ENCODE assay signal across 8 cellular contexts in the genomic region with DNA sequence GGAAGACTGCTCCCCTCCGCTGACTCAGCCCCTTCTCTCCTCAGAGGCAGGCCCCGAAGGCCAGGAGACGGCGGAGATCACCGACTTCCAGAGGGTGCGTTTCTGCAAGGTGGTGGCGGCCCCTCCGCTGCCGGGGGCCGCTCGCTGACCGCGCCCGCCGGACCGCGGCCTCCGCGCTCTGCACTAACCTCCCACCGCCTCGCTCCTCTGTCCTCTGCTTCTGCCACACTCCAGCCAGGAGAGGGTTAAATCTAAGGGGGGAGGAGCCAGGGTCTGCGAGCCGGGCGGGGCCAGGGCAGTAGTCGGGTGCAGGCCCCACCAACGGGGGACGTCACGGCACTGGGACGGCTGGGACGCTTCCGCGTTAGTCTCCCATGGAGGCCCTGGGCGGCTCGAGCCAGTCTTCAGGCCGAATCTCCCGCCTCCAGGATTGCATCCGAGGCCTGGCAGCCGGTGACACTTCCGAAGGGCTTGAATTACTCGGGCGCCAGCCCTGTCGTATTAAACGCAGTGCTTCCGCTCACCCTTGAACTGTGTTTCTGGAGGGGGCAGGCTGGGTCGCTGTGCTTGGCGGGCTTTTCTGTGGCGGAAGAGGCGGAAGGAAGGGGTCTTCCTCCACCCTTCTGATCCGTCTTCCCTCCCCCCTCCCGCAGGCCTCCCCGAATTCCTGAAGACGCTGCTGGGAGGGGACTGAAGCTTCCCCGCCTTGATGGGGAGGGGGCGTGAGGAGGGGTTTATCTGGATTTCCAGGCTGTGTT. TPM values are rescaled to one million over a fixed set of nuclear protein-coding genes. Genes with fewer than 3 reads are reported as not detected.
A peak's percentile ranks its signal among the peaks of the same experiment; 100 is the strongest.
DNase-seq lines count a peak whose midpoint lies in the region; ATAC-seq and TF ChIP-seq lines count a peak whose summit lies in the region.

No MANE protein-coding gene starts in this region.

- ATAC-seq in GM21515 (IDR thresholded peaks at IDR 0.05; ENCODE audit: unreplicated experiment), result peak; percentile 54
- peak; percentile 75 to 78 for ATAC-seq in activated T-cell treated with anti-CD3 and anti-CD28 coated beads, Interleukin-2, amount 50 U/mL, for 72 hours (replicated peaks in 1 of 2)
- ATAC-seq in naive B cell (ENCODE audit: low read depth in 2 of 2), result peak; percentile 58 to 63

- H3K27me3 ChIP-seq in PC-9 (ENCODE audit: insufficient read depth, low read depth) (no peaks in the 10 kb centered on the region), esophagus squamous epithelium (no peaks in the 10 kb centered on the region)

- H3K79me2 ChIP-seq in PC-9 (ENCODE audit: low read depth), result no peaks in the 10 kb centered on the region

- H3K9me3 ChIP-seq in PC-9 (ENCODE audit: insufficient read depth, low read depth) (no peaks in the 10 kb centered on the region), esophagus squamous epithelium (no peaks in the 10 kb centered on the region)

- H3K36me3 ChIP-seq in PC-9 (ENCODE audit: low read depth) (no peaks in the 10 kb centered on the region), esophagus squamous epithelium (peaks cover 11 to 35% (median 19%) of the 10 kb centered on the region in 3 donors)

- H3K9me2 ChIP-seq in PC-9 (ENCODE audit: insufficient read depth), result no peaks in the 10 kb centered on the region

- peaks cover 29% of the 10 kb centered on the region for H3K4me1 Mint-ChIP-seq in activated T-cell treated with anti-CD3 and anti-CD28 coated beads, Interleukin-2, amount 50 U/mL, for 72 hours (ENCODE audit: low read depth)
- peaks cover 32 to 39% (median 37%) of the 10 kb centered on the region in 3 donors for H3K4me1 Mint-ChIP-seq in naive B cell

- H3K4me2 ChIP-seq in PC-9, result peak overlapping the region; percentile 96

- H3F3A ChIP-seq in PC-9 (ENCODE audit: insufficient read depth, low read depth), result peaks cover 33% of the 10 kb centered on the region

- DNase-seq in DMS 273 (lab: John Stamatoyannopoulos, UW; ENCODE audit: unreplicated experiment), result peak; percentile 95
- DNase-seq in HuH-7 (ENCODE audit: low spot score), result peak; percentile 97
- DNase-seq in PC-9, result peak; percentile 85 to 90
- DNase-seq in activated T-cell treated with anti-CD3 and anti-CD28 coated beads, Interleukin-2, amount 50 U/mL, for 72 hours, result peak; percentile 91 to 92
- DNase-seq in esophagus squamous epithelium (lab: John Stamatoyannopoulos, UW), result peak; percentile 50
- DNase-seq in naive B cell, result peak; percentile 87
- peak; percentile 79 to 89 for DNase-seq in stimulated activated CD8-positive, alpha-beta memory T cell treated with anti-CD3 and anti-CD28 coated beads, Interleukin-7, amount 100 ng/mL, for 48 hours (ENCODE audit: extremely low read depth in 1 of 2, low read depth in 1 of 2)

- 0 to 2% methylated on average over 6 to 10 of the region's 54 CpGs for WGBS in esophagus squamous epithelium, 2 donors

- H3K27ac Mint-ChIP-seq in activated T-cell treated with anti-CD3 and anti-CD28 coated beads, Interleukin-2, amount 50 U/mL, for 72 hours, result peak overlapping the region; percentile 95
- H3K27ac Mint-ChIP-seq in naive B cell, result peak overlapping the region; percentile 98 to 99 (median 99)

- H2AFZ ChIP-seq in PC-9, result peak overlapping the region; percentile 87

- POLR2A ChIA-PET in PC-9 (lab: Charles Lee; ENCODE audit: unreplicated experiment), result interaction anchor here (0.6 to 1.8 kb wide), 12 partner anchors 14 to 451 kb away, joined by 3 to 31 read pairs (median 5); partner anchors contain the start of gene CCDC9

- peak in 3 of 4 donors; percentile 58 to 88 (median 82) for TF ChIP-seq POLR2A in esophagus squamous epithelium (IDR thresholded peaks at IDR 0.05)

- peak overlapping the region; percentile 97 for H3K4me3 Mint-ChIP-seq in activated T-cell treated with anti-CD3 and anti-CD28 coated beads, Interleukin-2, amount 50 U/mL, for 72 hours
- peak overlapping the region; percentile 94 to 99 (median 97) for H3K4me3 Mint-ChIP-seq in naive B cell

- intact Hi-C loops in PC-9 (cut with micrococcal nuclease; ENCODE audit: unreplicated experiment) (loop anchor here (1.0 to 10.0 kb wide), 2 partner anchors 16 to 331 kb away; partner anchors contain the start of gene BICRA), esophagus squamous epithelium (cut with DNase I) (no loop called here)

- H4K20me1 ChIP-seq in PC-9 (ENCODE audit: insufficient read depth), result no peaks in the 10 kb centered on the region

- peaks cover 6 to 11% of the 10 kb centered on the region in 2 donors for H3K36me3 Mint-ChIP-seq in activated T-cell treated with anti-CD3 and anti-CD28 coated beads, Interleukin-2, amount 50 U/mL, for 72 hours (ENCODE audit: insufficient read depth in 2 of 2)
- peaks cover 4 to 13% of the 10 kb centered on the region in 2 donors for H3K36me3 Mint-ChIP-seq in naive B cell

- H3K4me1 ChIP-seq in PC-9 (replicated peaks; ENCODE audit: insufficient read depth) (peaks cover 6% of the 10 kb centered on the region; the same call in 1 of the 2 replicates), esophagus squamous epithelium (peaks cover 11 to 54% (median 21%) of the 10 kb centered on the region in 3 donors)

- no peak for TF ChIP-seq CTCF in PC-9 (conservative IDR thresholded peaks at IDR 0.05)
- TF ChIP-seq CTCF in esophagus squamous epithelium (IDR thresholded peaks at IDR 0.05), result no peak

- H3K4me3 ChIP-seq in PC-9 (peak overlapping the region; percentile 91), esophagus squamous epithelium (peak overlapping the region; percentile 55 to 85 (median 78))

- H3K9me3 Mint-ChIP-seq in activated T-cell treated with anti-CD3 and anti-CD28 coated beads, Interleukin-2, amount 50 U/mL, for 72 hours, result no peaks in the 10 kb centered on the region
- no peaks in the 10 kb centered on the region for H3K9me3 Mint-ChIP-seq in naive B cell

- CTCF ChIA-PET in PC-9 (lab: Charles Lee), result interaction anchor here (0.6 to 0.9 kb wide), 5 partner anchors 17 to 238 kb away, joined by 4 to 7 read pairs (median 6); partner anchors contain the start of genes CCDC9 and DHX34

- BruUV-seq in PC-9 (replicated peaks; lab: Mats Ljungman, UMichigan), result TSS peak; percentile 88

- no peaks in the 10 kb centered on the region for H3K27me3 Mint-ChIP-seq in activated T-cell treated with anti-CD3 and anti-CD28 coated beads, Interleukin-2, amount 50 U/mL, for 72 hours (ENCODE audit: low read depth)
- H3K27me3 Mint-ChIP-seq in naive B cell, result no peaks in the 10 kb centered on the region

- H3K27ac ChIP-seq in PC-9 (peak overlapping the region; percentile 96), esophagus squamous epithelium (peak overlapping the region; percentile 99 to 100 (median 99))

RNA-seq across cellular contexts. Expression of gene INAFM1, which starts 1.2 kb away (rescaled TPM):
- total RNA-seq in PC-9 (2021) (13.5 and 21.3 TPM in 2 replicates), esophagus squamous epithelium (1 to 10 TPM; 1.4 to 8.2 (median 3.5) TPM)
- 10 to 100 TPM; 19.7 to 21.4 TPM for total RNA-seq in activated T-cell treated with anti-CD3 and anti-CD28 coated beads, Interleukin-2, amount 50 U/mL, for 72 hours
- polyA plus RNA-seq in naive B cell (ENCODE audit: low read depth in 6 of 6), result 1 to 10 TPM; 3.9 to 7.7 (median 5.6) TPM

RNA-seq across cellular contexts. Expression of gene CCDC9, which starts 17.2 kb away (rescaled TPM):
- total RNA-seq in PC-9 (2021) (34.7 and 37.0 TPM in 2 replicates), esophagus squamous epithelium (10 to 100 TPM in 2 of 4 donors, 1 to 10 TPM in 2; 6.6 to 16.8 (median 10.5) TPM)
- total RNA-seq in activated T-cell treated with anti-CD3 and anti-CD28 coated beads, Interleukin-2, amount 50 U/mL, for 72 hours, result 10 to 100 TPM; 51.6 to 51.7 TPM
- polyA plus RNA-seq in naive B cell (ENCODE audit: low read depth in 6 of 6), result 10 to 100 TPM in 2 of 6 donors, 1 to 10 TPM in 4; 7.8 to 13.2 (median 8.8) TPM

RNA-seq across cellular contexts. Expression of gene C5AR1, which starts 36.2 kb away (rescaled TPM):
- total RNA-seq in PC-9 (2021) (8.5 and 10.8 TPM in 2 replicates), esophagus squamous epithelium (1 to 10 TPM in 3 of 4 donors, under 1 TPM in 1; 0.87 to 3.2 (median 2.3) TPM)
- total RNA-seq in activated T-cell treated with anti-CD3 and anti-CD28 coated beads, Interleukin-2, amount 50 U/mL, for 72 hours, result 1 to 10 TPM; 1.8 to 3.0 TPM
- under 1 TPM in 5 of 6 donors, not detected in 1; 0.16 to 0.95 (median 0.21) TPM for polyA plus RNA-seq in naive B cell (ENCODE audit: low read depth in 6 of 6)

RNA-seq across cellular contexts. Expression of gene BBC3, which starts 42.5 kb away (rescaled TPM):
- total RNA-seq in PC-9 (2021) (18.3 and 18.8 TPM in 2 replicates), esophagus squamous epithelium (1 to 10 TPM in 3 of 4 donors, under 1 TPM in 1; 0.48 to 3.2 (median 2.6) TPM)
- total RNA-seq in activated T-cell treated with anti-CD3 and anti-CD28 coated beads, Interleukin-2, amount 50 U/mL, for 72 hours, result 10 to 100 TPM; 41.4 to 59.2 TPM
- 1 to 10 TPM in 2 of 6 donors, under 1 TPM in 4; 0.32 to 1.4 (median 0.70) TPM for polyA plus RNA-seq in naive B cell (ENCODE audit: low read depth in 6 of 6)

RNA-seq across cellular contexts. Expression of gene C5AR2, which starts 58.5 kb away (rescaled TPM):
- total RNA-seq in PC-9 (2021) (not detected in 2 replicates), esophagus squamous epithelium (1 to 10 TPM in 1 of 4 donors, under 1 TPM in 3; 0.21 to 1.3 (median 0.63) TPM)
- not detected for total RNA-seq in activated T-cell treated with anti-CD3 and anti-CD28 coated beads, Interleukin-2, amount 50 U/mL, for 72 hours
- polyA plus RNA-seq in naive B cell (ENCODE audit: low read depth in 6 of 6), result not detected

Comparison
In these comparisons a context has a peak if more than half of its experiments do, and no peak if none do; other contexts are left out.
1. Peak in every context shown above with its lines: DNase-seq, ATAC-seq, H3K4me3 ChIP-seq and H3K27ac ChIP-seq.